Comparison of ENCODE assay signal across 28 cellular contexts in the genomic region with DNA sequence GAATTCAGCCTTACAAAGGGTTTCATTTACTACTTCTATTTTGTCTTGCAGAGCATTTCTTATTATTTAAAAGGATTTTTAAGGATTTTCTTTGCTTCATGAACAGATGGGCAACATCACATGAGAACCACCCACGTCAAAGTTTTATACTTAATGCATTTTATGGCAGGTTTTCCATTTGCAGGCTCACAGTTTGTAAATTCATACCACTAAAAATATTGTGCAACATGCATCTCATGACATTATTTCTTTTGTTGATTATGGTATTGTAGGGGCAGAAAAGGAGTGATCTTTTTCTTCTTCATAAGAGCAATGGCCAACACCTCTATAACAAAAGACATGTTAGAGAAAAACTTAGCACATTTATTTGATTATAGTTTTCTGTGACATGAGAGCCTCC.
"Had no signal": no experiment of that assay in that cellular context is flagged by ENCODE, and none has a peak within 500 bp of the region (broad histone marks: within the 10 kb centered on the region; RNA-seq: fewer than 3 reads in every experiment).

No MANE protein-coding gene starts in this region.

- H3K4me1 ChIP-seq: ascending aorta, breast epithelium, SJCRH30 had no signal

- H3K27ac ChIP-seq: ascending aorta, breast epithelium, KMS-11, SJCRH30, SK-N-MC, WERI-Rb-1 had no signal

- H3K27me3 ChIP-seq: ascending aorta, breast epithelium, SJCRH30 had no signal

- H3K9me3 ChIP-seq: ascending aorta, breast epithelium, SJCRH30 had no signal

- H3K36me3 ChIP-seq: ascending aorta, breast epithelium, SJCRH30, WERI-Rb-1 had no signal

- H3K4me3 ChIP-seq: ascending aorta, breast epithelium, SJCRH30, SK-N-MC had no signal

- DNase-seq: activated CD4-positive, alpha-beta memory T cell treated with anti-CD3 and anti-CD28 coated beads, Interleukin-2, amount 10 ng/mL, durations not matched to agents 7 days and 5 days; activated CD4-positive, alpha-beta T cell treated with anti-CD3 and anti-CD28 coated beads for 1 hour; activated CD4-positive, alpha-beta T cell treated with anti-CD3 and anti-CD28 coated beads for 48 hours; activated CD4-positive, CD25-positive, alpha-beta regulatory T cell; activated CD8-positive, alpha-beta memory T cell treated with anti-CD3 and anti-CD28 coated beads for 24 hours; activated CD8-positive, alpha-beta memory T cell treated with anti-CD3 and anti-CD28 coated beads, Interleukin-2, amount 10 ng/mL, durations not matched to agents 7 days and 5 days; activated CD8-positive, alpha-beta memory T cell treated with anti-CD3 and anti-CD28 coated beads, Interleukin-2, amount 50 U/mL, for 48 hours; activated effector memory CD4-positive, alpha-beta T cell treated with anti-CD3 and anti-CD28 coated beads, Interleukin-2, amount 50 U/mL, for 16 hours; activated naive CD4-positive, alpha-beta T cell; activated naive CD4-positive, alpha-beta T cell treated with anti-CD3 and anti-CD28 coated beads, Interleukin-2, amount 50 U/mL, for 16 hours; activated naive CD8-positive, alpha-beta T cell treated with anti-CD3 and anti-CD28 coated beads for 36 hours; activated T-cell treated with anti-CD3 and anti-CD28 coated beads, Interleukin-2, amount 50 U/mL, for 72 hours; amniotic stem cell; NCI-H1092 treated with DMSO at 0.1 percent for 48 hours; NCI-H1417; NCI-H146; NCI-H187 treated with DMSO at 0.1 percent for 48 hours; NCI-H2081; NCI-H226; NCI-H446 treated with DMSO at 0.1 percent for 48 hours; SHP77; SJCRH30; T1000; WERI-Rb-1 had no signal
